Comparison of ENCODE assay signal across 37 cellular contexts in the genomic region with DNA sequence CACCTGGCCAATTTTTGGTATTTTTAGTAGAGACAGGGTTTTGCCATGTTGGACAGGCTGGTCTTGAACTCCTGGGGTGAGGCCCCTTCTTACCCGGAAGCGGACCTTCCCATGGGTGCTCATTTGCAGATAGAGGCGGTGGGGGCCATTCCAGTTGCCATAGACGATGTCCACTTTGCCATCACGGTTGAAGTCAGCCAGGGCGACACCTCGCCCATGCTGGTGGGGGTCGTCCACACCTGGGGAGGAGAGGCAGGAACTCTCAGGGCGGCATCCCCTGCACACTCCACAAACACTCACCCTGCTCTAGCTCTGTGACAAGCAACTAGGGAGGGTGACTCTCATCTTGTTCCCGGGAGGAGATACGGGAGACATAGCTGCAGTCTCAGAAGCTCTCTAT.
"Had no signal": no experiment of that assay in that cellular context is flagged by ENCODE, and none has a peak within 500 bp of the region (broad histone marks: within the 10 kb centered on the region; RNA-seq: fewer than 3 reads in every experiment).

No MANE protein-coding gene starts in this region.

- H3K36me3 ChIP-seq: adrenal gland, brain microvascular endothelial cell, breast epithelium, WERI-Rb-1 had no signal

- ATAC-seq: activated CD4-positive, alpha-beta T cell treated with anti-CD3 and anti-CD28 coated beads for 36 hours; activated CD4-positive, CD25-positive, alpha-beta regulatory T cell treated with anti-CD3 and anti-CD28 coated beads, Interleukin-2, amount 50 U/mL, for 24 hours; activated CD8-positive, alpha-beta memory T cell treated with anti-CD3 and anti-CD28 coated beads, Interleukin-2, amount 10 ng/mL, durations not matched to agents 7 days and 5 days; activated CD8-positive, alpha-beta T cell treated with anti-CD3 and anti-CD28 coated beads, Interleukin-2, amount 10 ng/mL, durations not matched to agents 7 days and 5 days; activated naive CD4-positive, alpha-beta T cell treated with anti-CD3 and anti-CD28 coated beads, Interleukin-2, amount 50 U/mL, for 72 hours; body of pancreas had no signal

- H3K4me3 ChIP-seq: adrenal gland, body of pancreas, breast epithelium had no signal

- H3K27ac ChIP-seq: adrenal gland, body of pancreas, brain microvascular endothelial cell, breast epithelium had no signal

- H3K27me3 Mint-ChIP-seq: activated naive CD8-positive, alpha-beta T cell treated with anti-CD3 and anti-CD28 coated beads for 36 hours had no signal

- DNase-seq: activated CD4-positive, alpha-beta memory T cell treated with anti-CD3 and anti-CD28 coated beads, Interleukin-2, amount 10 ng/mL, durations not matched to agents 7 days and 5 days; activated CD4-positive, alpha-beta T cell treated with anti-CD3 and anti-CD28 coated beads for 1 hour; activated CD4-positive, alpha-beta T cell treated with anti-CD3 and anti-CD28 coated beads for 36 hours; activated CD4-positive, alpha-beta T cell treated with anti-CD3 and anti-CD28 coated beads for 48 hours; activated CD4-positive, alpha-beta T cell treated with anti-CD3 and anti-CD28 coated beads, Interleukin-2, amount 10 ng/mL, durations not matched to agents 7 days and 5 days; activated CD4-positive, alpha-beta T cell treated with anti-CD3 and anti-CD28 coated beads, Interleukin-2, amount 50 U/mL, for 48 hours; activated CD4-positive, CD25-positive, alpha-beta regulatory T cell; activated CD8-positive, alpha-beta memory T cell treated with anti-CD3 and anti-CD28 coated beads for 24 hours; activated CD8-positive, alpha-beta memory T cell treated with anti-CD3 and anti-CD28 coated beads, Interleukin-2, amount 10 ng/mL, durations not matched to agents 7 days and 5 days; activated CD8-positive, alpha-beta memory T cell treated with anti-CD3 and anti-CD28 coated beads, Interleukin-2, amount 50 U/mL, for 48 hours; activated CD8-positive, alpha-beta T cell treated with anti-CD3 and anti-CD28 coated beads, Interleukin-2, amount 10 ng/mL, durations not matched to agents 7 days and 5 days; activated effector memory CD4-positive, alpha-beta T cell treated with Interleukin-2 at 50 U/mL for 16 hours; activated gamma-delta T cell; activated naive CD4-positive, alpha-beta T cell treated with anti-CD3 and anti-CD28 coated beads, Interleukin-2, amount 10 ng/mL, durations not matched to agents 7 days and 5 days; activated naive CD4-positive, alpha-beta T cell treated with Interleukin-2 at 50 U/mL for 16 hours; activated naive CD8-positive, alpha-beta T cell treated with anti-CD3 and anti-CD28 coated beads for 36 hours; activated T-cell treated with anti-CD3 and anti-CD28 coated beads, Interleukin-2, amount 50 U/mL, for 24 hours; activated T-cell treated with anti-CD3 and anti-CD28 coated beads, Interleukin-2, amount 50 U/mL, for 48 hours; adrenal gland; amniotic stem cell; body of pancreas; brain microvascular endothelial cell; caudate nucleus; cerebellar nuclear complex; T-helper 1 cell; T-helper 2 cell; T-helper 9 cell had no signal

- H3K9me3 ChIP-seq: adrenal gland, body of pancreas, breast epithelium had no signal

- H3K9me3 Mint-ChIP-seq: activated CD4-positive, alpha-beta memory T cell treated with anti-CD3 and anti-CD28 coated beads, Interleukin-2, amount 10 ng/mL, durations not matched to agents 7 days and 5 days; activated CD4-positive, alpha-beta T cell treated with anti-CD3 and anti-CD28 coated beads, Interleukin-2, amount 10 ng/mL, durations not matched to agents 7 days and 5 days; activated naive CD4-positive, alpha-beta T cell treated with anti-CD3 and anti-CD28 coated beads, Interleukin-2, amount 10 ng/mL, durations not matched to agents 7 days and 5 days; activated naive CD4-positive, alpha-beta T cell treated with anti-CD3 and anti-CD28 coated beads, Interleukin-2, amount 50 U/mL, for 72 hours; activated naive CD8-positive, alpha-beta T cell treated with anti-CD3 and anti-CD28 coated beads for 36 hours; activated T-cell treated with anti-CD3 and anti-CD28 coated beads, Interleukin-2, amount 50 U/mL, for 24 hours; activated T-helper 2 cell treated with anti-CD3 and anti-CD28 coated beads, Interferon-gamma antibody, Interleukin-2, Interleukin-4, amounts not matched to agents 10 μg/mL and 5 μg/mL and 100 μg/mL, durations not matched to agents 14 hours and 24 hours and 36 hours; central memory CD8-positive, alpha-beta T cell; T-helper 1 cell treated with Interleukin-12 subunit alpha and Interleukin-12 subunit beta and Interleukin-4 antibody, amounts not matched to agents 30 μg/mL and 1 μg/mL, for 36 hours; T-helper 2 cell treated with Interferon-gamma antibody and Interleukin-4, amounts not matched to agents 5 μg/mL and 100 μg/mL, for 36 hours; WTC11 had no signal

- H3K27ac Mint-ChIP-seq: activated CD4-positive, alpha-beta memory T cell treated with anti-CD3 and anti-CD28 coated beads, Interleukin-2, amount 10 ng/mL, durations not matched to agents 7 days and 5 days; activated CD4-positive, alpha-beta T cell treated with anti-CD3 and anti-CD28 coated beads for 36 hours; activated CD4-positive, alpha-beta T cell treated with anti-CD3 and anti-CD28 coated beads, Interleukin-2, amount 10 ng/mL, durations not matched to agents 7 days and 5 days; activated CD8-positive, alpha-beta memory T cell treated with anti-CD3 and anti-CD28 coated beads, Interleukin-2, amount 10 ng/mL, durations not matched to agents 7 days and 5 days; activated CD8-positive, alpha-beta T cell treated with anti-CD3 and anti-CD28 coated beads, Interleukin-2, amount 10 ng/mL, durations not matched to agents 7 days and 5 days; activated naive CD4-positive, alpha-beta T cell treated with anti-CD3 and anti-CD28 coated beads, Interleukin-2, amount 10 ng/mL, durations not matched to agents 7 days and 5 days; activated naive CD8-positive, alpha-beta T cell treated with anti-CD3 and anti-CD28 coated beads for 36 hours; activated T-cell treated with anti-CD3 and anti-CD28 coated beads, Interleukin-2, amount 50 U/mL, for 24 hours; activated T-helper 2 cell treated with anti-CD3 and anti-CD28 coated beads, Interferon-gamma antibody, Interleukin-2, Interleukin-4, amounts not matched to agents 10 μg/mL and 5 μg/mL and 100 μg/mL, durations not matched to agents 14 hours and 24 hours and 36 hours; T-helper 1 cell treated with Interleukin-12 subunit alpha and Interleukin-12 subunit beta and Interleukin-4 antibody, amounts not matched to agents 30 μg/mL and 1 μg/mL, for 36 hours; T-helper 2 cell treated with Interferon-gamma antibody and Interleukin-4, amounts not matched to agents 5 μg/mL and 100 μg/mL, for 36 hours; WTC11 had no signal

- FAIRE-seq: astrocyte had no signal

- H3K4me3 Mint-ChIP-seq: activated CD4-positive, alpha-beta memory T cell treated with anti-CD3 and anti-CD28 coated beads, Interleukin-2, amount 10 ng/mL, durations not matched to agents 7 days and 5 days; activated CD4-positive, alpha-beta T cell treated with anti-CD3 and anti-CD28 coated beads for 36 hours; activated CD4-positive, alpha-beta T cell treated with anti-CD3 and anti-CD28 coated beads, Interleukin-2, amount 10 ng/mL, durations not matched to agents 7 days and 5 days; activated CD8-positive, alpha-beta memory T cell treated with anti-CD3 and anti-CD28 coated beads, Interleukin-2, amount 10 ng/mL, durations not matched to agents 7 days and 5 days; activated CD8-positive, alpha-beta T cell treated with anti-CD3 and anti-CD28 coated beads, Interleukin-2, amount 10 ng/mL, durations not matched to agents 7 days and 5 days; activated naive CD4-positive, alpha-beta T cell treated with anti-CD3 and anti-CD28 coated beads, Interleukin-2, amount 10 ng/mL, durations not matched to agents 7 days and 5 days; activated naive CD8-positive, alpha-beta T cell treated with anti-CD3 and anti-CD28 coated beads for 36 hours; activated T-cell treated with anti-CD3 and anti-CD28 coated beads, Interleukin-2, amount 50 U/mL, for 24 hours; central memory CD8-positive, alpha-beta T cell; T-helper 1 cell treated with Interleukin-12 subunit alpha and Interleukin-12 subunit beta and Interleukin-4 antibody, amounts not matched to agents 30 μg/mL and 1 μg/mL, for 36 hours; T-helper 2 cell treated with Interferon-gamma antibody and Interleukin-4, amounts not matched to agents 5 μg/mL and 100 μg/mL, for 36 hours; WTC11 had no signal

- H3K4me1 Mint-ChIP-seq: activated CD4-positive, alpha-beta memory T cell treated with anti-CD3 and anti-CD28 coated beads, Interleukin-2, amount 10 ng/mL, durations not matched to agents 7 days and 5 days; activated CD4-positive, alpha-beta T cell treated with anti-CD3 and anti-CD28 coated beads for 36 hours; activated CD8-positive, alpha-beta memory T cell treated with anti-CD3 and anti-CD28 coated beads, Interleukin-2, amount 10 ng/mL, durations not matched to agents 7 days and 5 days; activated naive CD4-positive, alpha-beta T cell treated with anti-CD3 and anti-CD28 coated beads, Interleukin-2, amount 10 ng/mL, durations not matched to agents 7 days and 5 days; activated naive CD8-positive, alpha-beta T cell treated with anti-CD3 and anti-CD28 coated beads for 36 hours; central memory CD8-positive, alpha-beta T cell had no signal

- H3K27me3 ChIP-seq: body of pancreas, breast epithelium had no signal

- H3K4me1 ChIP-seq: adrenal gland, body of pancreas, breast epithelium had no signal

- H3K36me3 Mint-ChIP-seq: activated CD8-positive, alpha-beta memory T cell treated with anti-CD3 and anti-CD28 coated beads, Interleukin-2, amount 10 ng/mL, durations not matched to agents 7 days and 5 days; activated naive CD4-positive, alpha-beta T cell treated with anti-CD3 and anti-CD28 coated beads, Interleukin-2, amount 10 ng/mL, durations not matched to agents 7 days and 5 days; activated naive CD4-positive, alpha-beta T cell treated with anti-CD3 and anti-CD28 coated beads, Interleukin-2, amount 50 U/mL, for 72 hours; activated naive CD8-positive, alpha-beta T cell treated with anti-CD3 and anti-CD28 coated beads for 36 hours; WTC11 had no signal
